In genomic region chr15:42725331-42725903, GRCh38 we compare ENCODE assay signal across 19 cellular contexts. TPM values are rescaled to one million over a fixed set of nuclear protein-coding genes. Genes with fewer than 3 reads are reported as not detected.
DNase-seq lines count a peak whose midpoint lies in the region; ATAC-seq and TF ChIP-seq lines count a peak whose summit lies in the region.
"Had no signal": no experiment of that assay in that cellular context is flagged by ENCODE, and none has a peak within 500 bp of the region (broad histone marks: within the 10 kb centered on the region; RNA-seq: fewer than 3 reads in every experiment).

No MANE protein-coding gene starts in this region.

- no TSS peak for BruUV-seq in Calu3 (replicated peaks; lab: Mats Ljungman, UMichigan)

- DNase-seq in activated CD8-positive, alpha-beta memory T cell treated with anti-CD3 and anti-CD28 coated beads, Interleukin-2, amount 10 ng/mL, durations not matched to agents 7 days and 5 days = no peak
- no peak for DNase-seq in activated CD8-positive, alpha-beta memory T cell treated with anti-CD3 and anti-CD28 coated beads for 24 hours
- DNase-seq in chondrocyte (ENCODE audit: low spot score) (no peak), myocyte (ENCODE audit: low read depth) (peak; percentile 26), MV-4-11 (lab: John Stamatoyannopoulos, UW) (no peak), Calu3 (no peak)
- peak in 1 of 2 donors; percentile 41 for DNase-seq in stimulated activated effector memory CD8-positive, alpha-beta T cell treated with anti-CD3 and anti-CD28 coated beads, Interleukin-12 subunit alpha, Interleukin-12 subunit beta, amount 100 ng/mL, for 72 hours (ENCODE audit: low spot score in 2 of 2)
- DNase-seq: BE2C, DMS153, DND-41, NCI-H1092, NCI-H1930, NCI-H2107, NCI-H446, NCI-H774, SJCRH30 had no signal

- no peaks in the 10 kb centered on the region for H3K27me3 Mint-ChIP-seq in activated CD8-positive, alpha-beta memory T cell treated with anti-CD3 and anti-CD28 coated beads, Interleukin-2, amount 10 ng/mL, durations not matched to agents 7 days and 5 days
- H3K27me3 Mint-ChIP-seq in chondrocyte (ENCODE audit: low read depth) (no peaks in the 10 kb centered on the region), Calu3 (ENCODE audit: unreplicated experiment) (no peaks in the 10 kb centered on the region)

- H3K4me3 Mint-ChIP-seq in activated CD8-positive, alpha-beta memory T cell treated with anti-CD3 and anti-CD28 coated beads, Interleukin-2, amount 10 ng/mL, durations not matched to agents 7 days and 5 days = no peak overlapping the region
- H3K4me3 Mint-ChIP-seq in chondrocyte (ENCODE audit: unreplicated experiment) (no peak overlapping the region), Calu3 (ENCODE audit: low read depth, unreplicated experiment) (no peak overlapping the region)
- H3K4me3 Mint-ChIP-seq in stimulated activated effector memory CD8-positive, alpha-beta T cell treated with anti-CD3 and anti-CD28 coated beads, Interleukin-12 subunit alpha, Interleukin-12 subunit beta, amount 100 ng/mL, for 72 hours = no peak overlapping the region

- CTCF ChIA-PET in activated CD8-positive, alpha-beta memory T cell treated with anti-CD3 and anti-CD28 coated beads, Interleukin-2, amount 10 ng/mL, durations not matched to agents 7 days and 5 days (lab: Charles Lee) = interaction anchor here (1.1 to 1.3 kb wide), 2 partner anchors 10 to 22 kb away, joined by 3 read pairs; no protein-coding TSS in a partner anchor
- CTCF ChIA-PET in Calu3 (lab: Charles Lee) = no interaction called here

- TF ChIP-seq CTCF in chondrocyte (IDR thresholded peaks at IDR 0.05) (no peak), Calu3 (IDR thresholded peaks at IDR 0.05; ENCODE audit: unreplicated experiment) (no peak)

- H3K27ac Mint-ChIP-seq in activated CD8-positive, alpha-beta memory T cell treated with anti-CD3 and anti-CD28 coated beads, Interleukin-2, amount 10 ng/mL, durations not matched to agents 7 days and 5 days = peak overlapping the region; percentile 21
- H3K27ac Mint-ChIP-seq in chondrocyte (ENCODE audit: unreplicated experiment) = peak overlapping the region; percentile 32
- peak overlapping the region; percentile 57 for H3K27ac Mint-ChIP-seq in stimulated activated effector memory CD8-positive, alpha-beta T cell treated with anti-CD3 and anti-CD28 coated beads, Interleukin-12 subunit alpha, Interleukin-12 subunit beta, amount 100 ng/mL, for 72 hours
- no peak overlapping the region for H3K27ac Mint-ChIP-seq in Calu3 (ENCODE audit: unreplicated experiment)

- H3K9me3 Mint-ChIP-seq in activated CD8-positive, alpha-beta memory T cell treated with anti-CD3 and anti-CD28 coated beads, Interleukin-2, amount 10 ng/mL, durations not matched to agents 7 days and 5 days (ENCODE audit: low read depth) = no peaks in the 10 kb centered on the region
- H3K9me3 Mint-ChIP-seq in chondrocyte (ENCODE audit: low read depth) (no peaks in the 10 kb centered on the region), Calu3 (ENCODE audit: low read depth, unreplicated experiment) (no peaks in the 10 kb centered on the region)
- H3K9me3 Mint-ChIP-seq in stimulated activated effector memory CD8-positive, alpha-beta T cell treated with anti-CD3 and anti-CD28 coated beads, Interleukin-12 subunit alpha, Interleukin-12 subunit beta, amount 100 ng/mL, for 72 hours = no peaks in the 10 kb centered on the region

- intact Hi-C loops in Calu3 (cut with micrococcal nuclease; ENCODE audit: unreplicated experiment) = no loop called here

- no peaks in the 10 kb centered on the region for H3K4me1 Mint-ChIP-seq in activated CD8-positive, alpha-beta memory T cell treated with anti-CD3 and anti-CD28 coated beads, Interleukin-2, amount 10 ng/mL, durations not matched to agents 7 days and 5 days
- H3K4me1 Mint-ChIP-seq in chondrocyte (ENCODE audit: low read depth) (no peaks in the 10 kb centered on the region), Calu3 (ENCODE audit: low read depth, unreplicated experiment) (no peaks in the 10 kb centered on the region)
- no peaks in the 10 kb centered on the region for H3K4me1 Mint-ChIP-seq in stimulated activated effector memory CD8-positive, alpha-beta T cell treated with anti-CD3 and anti-CD28 coated beads, Interleukin-12 subunit alpha, Interleukin-12 subunit beta, amount 100 ng/mL, for 72 hours

- ATAC-seq in activated CD8-positive, alpha-beta memory T cell treated with anti-CD3 and anti-CD28 coated beads, Interleukin-2, amount 10 ng/mL, durations not matched to agents 7 days and 5 days = no peak
- ATAC-seq in stimulated activated effector memory CD8-positive, alpha-beta T cell treated with anti-CD3 and anti-CD28 coated beads, Interleukin-12 subunit alpha, Interleukin-12 subunit beta, amount 100 ng/mL, for 72 hours = no peak
- ATAC-seq in GM19035 (IDR thresholded peaks at IDR 0.05; ENCODE audit: unreplicated experiment) = no peak
- ATAC-seq: HCT116, Right ventricle myocardium inferior had no signal

- peaks cover 26% of the 10 kb centered on the region for H3K36me3 Mint-ChIP-seq in activated CD8-positive, alpha-beta memory T cell treated with anti-CD3 and anti-CD28 coated beads, Interleukin-2, amount 10 ng/mL, durations not matched to agents 7 days and 5 days
- H3K36me3 Mint-ChIP-seq in chondrocyte (ENCODE audit: low read depth) (peaks cover 18% of the 10 kb centered on the region), Calu3 (ENCODE audit: insufficient read depth, unreplicated experiment) (peaks cover 10% of the 10 kb centered on the region)
- peaks cover 64% of the 10 kb centered on the region for H3K36me3 Mint-ChIP-seq in stimulated activated effector memory CD8-positive, alpha-beta T cell treated with anti-CD3 and anti-CD28 coated beads, Interleukin-12 subunit alpha, Interleukin-12 subunit beta, amount 100 ng/mL, for 72 hours

RNA-seq across cellular contexts. Expression of gene CDAN1, which starts 11.5 kb away (rescaled TPM):
- 10 to 100 TPM; 29.0 to 39.2 TPM for total RNA-seq in activated CD8-positive, alpha-beta memory T cell treated with anti-CD3 and anti-CD28 coated beads, Interleukin-2, amount 10 ng/mL, durations not matched to agents 7 days and 5 days
- total RNA-seq in chondrocyte (14.5 to 21.0 TPM (median 15.7 TPM) in 3 replicates), myocyte (11.9 and 22.0 TPM in 2 replicates), Calu3 (2022) (11.3 TPM in 2 replicates)
- polyA plus RNA-seq in myocyte (2012) = 10.2 TPM
